Comparison of ENCODE assay signal across 10 cellular contexts in genomic region chr2:176079285-176079830, GRCh38. TPM values are rescaled to one million over a fixed set of nuclear protein-coding genes. Genes with fewer than 3 reads are reported as not detected.
DNase-seq lines count a peak whose midpoint lies in the region; ATAC-seq and TF ChIP-seq lines count a peak whose summit lies in the region.
"Had no signal": no experiment of that assay in that cellular context is flagged by ENCODE, and none has a peak within 500 bp of the region (broad histone marks: within the 10 kb centered on the region; RNA-seq: fewer than 3 reads in every experiment).

No MANE protein-coding gene starts in this region.

- H3K4me3 Mint-ChIP-seq in activated CD4-positive, alpha-beta T cell treated with anti-CD3 and anti-CD28 coated beads, Interleukin-2, amount 10 ng/mL, durations not matched to agents 24 days and 14 days: peak overlapping the region; percentile 53
- peak overlapping the region; percentile 87 for H3K4me3 Mint-ChIP-seq in endothelial cell (ENCODE audit: unreplicated experiment)

- peak overlapping the region in 2 of 3 donors; percentile 27 to 29 for H3K4me3 ChIP-seq in skeletal muscle tissue (ENCODE audit: low read length in 3 of 3)

- peaks cover 9% of the 10 kb centered on the region for H3K36me3 Mint-ChIP-seq in activated CD4-positive, alpha-beta T cell treated with anti-CD3 and anti-CD28 coated beads, Interleukin-2, amount 10 ng/mL, durations not matched to agents 24 days and 14 days (ENCODE audit: low read depth)
- no peaks in the 10 kb centered on the region for H3K36me3 Mint-ChIP-seq in endothelial cell (ENCODE audit: low read depth, unreplicated experiment)

- peak overlapping the region; percentile 88 for H3K27ac Mint-ChIP-seq in activated CD4-positive, alpha-beta T cell treated with anti-CD3 and anti-CD28 coated beads, Interleukin-2, amount 10 ng/mL, durations not matched to agents 24 days and 14 days
- H3K27ac Mint-ChIP-seq in endothelial cell (ENCODE audit: unreplicated experiment): no peak overlapping the region

- TF ChIP-seq CTCF in endothelial cell (IDR thresholded peaks at IDR 0.05; ENCODE audit: unreplicated experiment): no peak

- peaks cover 0 to 1% (median 0%) of the 10 kb centered on the region in 3 donors for H3K9me3 ChIP-seq in skeletal muscle tissue (ENCODE audit: control insufficient read depth in 3 of 3, low read length in 3 of 3)

- intact Hi-C loops in activated CD4-positive, alpha-beta T cell treated with anti-CD3 and anti-CD28 coated beads, Interleukin-2, amount 10 ng/mL, durations not matched to agents 24 days and 14 days (cut with micrococcal nuclease): loop anchor here (2.0 kb wide), 1 partner anchor 43 kb away; the partner anchor contains the start of gene HOXD9

- peaks cover 12% of the 10 kb centered on the region for H3K4me1 Mint-ChIP-seq in activated CD4-positive, alpha-beta T cell treated with anti-CD3 and anti-CD28 coated beads, Interleukin-2, amount 10 ng/mL, durations not matched to agents 24 days and 14 days
- peaks cover 30% of the 10 kb centered on the region for H3K4me1 Mint-ChIP-seq in endothelial cell (ENCODE audit: unreplicated experiment)

- H3K27ac ChIP-seq in skeletal muscle tissue (ENCODE audit: low read depth, low read length): no peak overlapping the region

- H3K27me3 ChIP-seq in skeletal muscle tissue (ENCODE audit: control insufficient read depth in 3 of 3, insufficient read depth in 3 of 3, low read length in 3 of 3): peaks cover 92 to 95% (median 94%) of the 10 kb centered on the region in 3 donors

- peaks cover 69% of the 10 kb centered on the region for H3K27me3 Mint-ChIP-seq in activated CD4-positive, alpha-beta T cell treated with anti-CD3 and anti-CD28 coated beads, Interleukin-2, amount 10 ng/mL, durations not matched to agents 24 days and 14 days
- peaks cover 36% of the 10 kb centered on the region for H3K27me3 Mint-ChIP-seq in endothelial cell (ENCODE audit: unreplicated experiment)

- H3K36me3 ChIP-seq in skeletal muscle tissue (ENCODE audit: control insufficient read depth in 3 of 3, insufficient read depth in 3 of 3, low read length in 3 of 3): no peaks in the 10 kb centered on the region

- no peak overlapping the region for H3K9ac ChIP-seq in skeletal muscle tissue (ENCODE audit: low read depth in 1 of 3, low read length in 3 of 3)

- H3K4me1 ChIP-seq in skeletal muscle tissue (ENCODE audit: control insufficient read depth in 3 of 3, insufficient read depth in 3 of 3, low read length in 3 of 3): peaks cover 10 to 24% (median 14%) of the 10 kb centered on the region in 3 donors

- ATAC-seq in HG03469 (IDR thresholded peaks at IDR 0.05; ENCODE audit: unreplicated experiment): no peak

- H3K9me3 Mint-ChIP-seq in activated CD4-positive, alpha-beta T cell treated with anti-CD3 and anti-CD28 coated beads, Interleukin-2, amount 10 ng/mL, durations not matched to agents 24 days and 14 days: peaks cover 18% of the 10 kb centered on the region
- H3K9me3 Mint-ChIP-seq in endothelial cell (ENCODE audit: unreplicated experiment): no peaks in the 10 kb centered on the region

- no peak for DNase-seq in activated CD4-positive, alpha-beta T cell treated with anti-CD3 and anti-CD28 coated beads, Interleukin-2, amount 10 ng/mL, durations not matched to agents 24 days and 14 days
- DNase-seq in activated CD4-positive, alpha-beta T cell treated with anti-CD3 and anti-CD28 coated beads for 4 hours: no peak
- DNase-seq in NCI-H2227 treated with DMSO at 0.1 percent for 48 hours (lab: John Stamatoyannopoulos, UW): peak; percentile 81
- DNase-seq in endothelial cell (ENCODE audit: low spot score): no peak
- DNase-seq in activated gamma-delta T cell (lab: John Stamatoyannopoulos, UW): no peak
- no peak for DNase-seq in stimulated activated CD4-positive, alpha-beta T cell treated with anti-CD3 and anti-CD28 coated beads, Interleukin-4, amount 100 ng/mL, for 1 hour
- DNase-seq: amygdala had no signal

RNA-seq across cellular contexts. Expression of gene EVX2, which starts 4.4 kb away (rescaled TPM):
- not detected in 2 replicates for total RNA-seq in activated CD4-positive, alpha-beta T cell treated with anti-CD3 and anti-CD28 coated beads, Interleukin-2, amount 10 ng/mL, durations not matched to agents 24 days and 14 days
- total RNA-seq in endothelial cell (ENCODE audit: unreplicated experiment) (not detected), skeletal muscle tissue (under 0.01 TPM)
- total RNA-seq: HT1080 had no signal

RNA-seq across cellular contexts. Expression of gene HOXD13, which starts 13.2 kb away (rescaled TPM):
- not detected in 2 replicates for total RNA-seq in activated CD4-positive, alpha-beta T cell treated with anti-CD3 and anti-CD28 coated beads, Interleukin-2, amount 10 ng/mL, durations not matched to agents 24 days and 14 days
- not detected for total RNA-seq in endothelial cell (ENCODE audit: unreplicated experiment)
- under 0.01 TPM for total RNA-seq in skeletal muscle tissue

RNA-seq across cellular contexts. Expression of gene HOXD12, which starts 20.2 kb away (rescaled TPM):
- not detected in 2 replicates for total RNA-seq in activated CD4-positive, alpha-beta T cell treated with anti-CD3 and anti-CD28 coated beads, Interleukin-2, amount 10 ng/mL, durations not matched to agents 24 days and 14 days
- total RNA-seq in endothelial cell (ENCODE audit: unreplicated experiment): not detected
- not detected for total RNA-seq in skeletal muscle tissue
- total RNA-seq: HT1080 had no signal

RNA-seq across cellular contexts. Expression of gene HOXD11, which starts 27.7 kb away (rescaled TPM):
- not detected in 2 replicates for total RNA-seq in activated CD4-positive, alpha-beta T cell treated with anti-CD3 and anti-CD28 coated beads, Interleukin-2, amount 10 ng/mL, durations not matched to agents 24 days and 14 days
- total RNA-seq in endothelial cell (ENCODE audit: unreplicated experiment) (not detected), skeletal muscle tissue (not detected)

RNA-seq across cellular contexts. Expression of gene HOXD10, which starts 37.2 kb away (rescaled TPM):
- not detected in 2 replicates for total RNA-seq in activated CD4-positive, alpha-beta T cell treated with anti-CD3 and anti-CD28 coated beads, Interleukin-2, amount 10 ng/mL, durations not matched to agents 24 days and 14 days
- total RNA-seq in endothelial cell (ENCODE audit: unreplicated experiment) (not detected), skeletal muscle tissue (0.52 TPM)
